ENCODE assay signal across 15 cellular contexts in genomic region chr6:67129780-67130179, GRCh38.
DNase-seq lines count a peak whose midpoint lies in the region; ATAC-seq and TF ChIP-seq lines count a peak whose summit lies in the region.
"Had no signal": no experiment of that assay in that cellular context is flagged by ENCODE, and none has a peak within 500 bp of the region (broad histone marks: within the 10 kb centered on the region; RNA-seq: fewer than 3 reads in every experiment).

No MANE protein-coding gene starts in this region.

- H2AFZ ChIP-seq in OCI-LY3 (ENCODE audit: low read depth, low read length) = 0 out of 2 replicates have a peak overlapping the region, but pooled peaks have one; percentile 33

- DNase-seq in MG63 (peak; percentile 25), cardiac fibroblast (ENCODE audit: low read depth in 2 of 2) (peak; percentile 7 to 13), superior temporal gyrus (ENCODE audit: extremely low spot score) (peak; percentile 22), NOMO-1 treated with dmso at 0.1 percent for 144 hours (lab: John Stamatoyannopoulos, UW; ENCODE audit: unreplicated experiment) (no peak)
- DNase-seq in effector CD4-positive, alpha-beta T cell = no peak
- DNase-seq: CD8-positive, alpha-beta T cell; DMS 273 treated with DMSO at 0.1 percent for 48 hours; NCI-H1436; NCI-H2029 treated with DMSO at 0.1 percent for 48 hours; NCI-H2227 treated with DMSO at 0.1 percent for 48 hours; NCI-H774; T-cell had no signal

- H3K27ac ChIP-seq in OCI-LY3 (ENCODE audit: low read length) = no peak overlapping the region
- H3K27ac ChIP-seq: SJSA1 had no signal

- H3K79me2 ChIP-seq in OCI-LY3 (ENCODE audit: low read length) = no peaks in the 10 kb centered on the region

- H3K4me2 ChIP-seq in OCI-LY3 (ENCODE audit: low read length) = no peak overlapping the region

- no peaks in the 10 kb centered on the region for H4K20me1 ChIP-seq in OCI-LY3 (ENCODE audit: insufficient read depth, low read length)

- no peak overlapping the region for H3K9ac ChIP-seq in OCI-LY3 (ENCODE audit: low read length)

- H3K27me3 ChIP-seq in MG63 (no peaks in the 10 kb centered on the region), OCI-LY3 (ENCODE audit: low read depth, low read length) (no peaks in the 10 kb centered on the region)
- H3K27me3 ChIP-seq: SJSA1 had no signal

- no peaks in the 10 kb centered on the region for H3K4me1 ChIP-seq in OCI-LY3 (ENCODE audit: low read length)
- H3K4me1 ChIP-seq: SJSA1 had no signal

- H3K4me3 ChIP-seq in MG63 (no peak overlapping the region), OCI-LY3 (ENCODE audit: low read length) (no peak overlapping the region), cardiac fibroblast (replicated peaks in 1 of 2; ENCODE audit: low read depth in 2 of 2, low read length in 2 of 2) (no peak overlapping the region)
- H3K4me3 ChIP-seq: SJSA1 had no signal

- no peak for ATAC-seq in GM19395 (IDR thresholded peaks at IDR 0.05; ENCODE audit: unreplicated experiment)
- ATAC-seq: CD8-positive, alpha-beta T cell; T-cell had no signal

- H3K9me3 ChIP-seq in MG63 (no peaks in the 10 kb centered on the region), OCI-LY3 (ENCODE audit: insufficient read depth, low read length) (no peaks in the 10 kb centered on the region)

- H3K36me3 ChIP-seq in MG63 (no peaks in the 10 kb centered on the region), OCI-LY3 (replicated peaks; ENCODE audit: low read depth, low read length) (no peaks in the 10 kb centered on the region)
- H3K36me3 ChIP-seq: SJSA1 had no signal

- TF ChIP-seq CTCF in OCI-LY3 (IDR thresholded peaks at IDR 0.05; ENCODE audit: low read depth, low read length) (no peak), cardiac fibroblast (IDR thresholded peaks at IDR 0.05; ENCODE audit: low read depth, low read length) (no peak)

Comparison
In these comparisons a context has a peak if more than half of its experiments do, and no peak if none do; other contexts are left out.
1. DNase-seq: peak in MG63 (single experiment), cardiac fibroblast (2 of 2) and superior temporal gyrus (single experiment); none in effector CD4-positive, alpha-beta T cell (single experiment) and NOMO-1 treated with dmso at 0.1 percent for 144 hours (single experiment).